Comparison of ENCODE assay signal across 26 cellular contexts in genomic region chr1:174652496-174653280, GRCh38.
DNase-seq lines count a peak whose midpoint lies in the region; ATAC-seq, FAIRE-seq and TF ChIP-seq lines count a peak whose summit lies in the region.
"Had no signal": no experiment of that assay in that cellular context is flagged by ENCODE, and none has a peak within 500 bp of the region (broad histone marks: within the 10 kb centered on the region; RNA-seq: fewer than 3 reads in every experiment).

No MANE protein-coding gene starts in this region.

- no peak overlapping the region for H3K23ac ChIP-seq in mesenchymal stem cell (ENCODE audit: low read length in 2 of 2)

- H3K27me3 ChIP-seq in HUES48 (ENCODE audit: control insufficient read depth, insufficient read depth, low read length) (no peaks in the 10 kb centered on the region), mesenchymal stem cell (ENCODE audit: control insufficient read depth in 1 of 2, insufficient read depth in 1 of 2, low read length in 2 of 2) (no peaks in the 10 kb centered on the region), pancreas (no peaks in the 10 kb centered on the region)

- peak overlapping the region; percentile 37 for H3K27ac Mint-ChIP-seq in WTC11

- no peak overlapping the region for H2BK15ac ChIP-seq in mesenchymal stem cell (ENCODE audit: low read depth, poor library complexity, severe bottlenecking)

- no peak overlapping the region for H3K14ac ChIP-seq in mesenchymal stem cell (ENCODE audit: low read length in 2 of 2)

- POLR2A ChIA-PET in WTC11 (lab: Charles Lee), result no interaction called here

- H4K91ac ChIP-seq in mesenchymal stem cell (ENCODE audit: low read length), result no peak overlapping the region

- FAIRE-seq in pancreas (lab: Jason Lieb, UNC), result no peak
- FAIRE-seq: TTC549, urothelium cell line had no signal

- H2BK12ac ChIP-seq in mesenchymal stem cell (ENCODE audit: low read length in 2 of 2), result peak overlapping the region in 1 of 2 experiments; percentile 31

- peak overlapping the region; percentile 59 for H3K27ac ChIP-seq in HUES48 (ENCODE audit: low read depth, low read length)
- no peak overlapping the region for H3K27ac ChIP-seq in mesenchymal stem cell (ENCODE audit: low read length, poor library complexity, severe bottlenecking)
- H3K27ac ChIP-seq in pancreas, result no peak overlapping the region
- H3K27ac ChIP-seq: epithelial cell of prostate, psoas muscle, SK-N-MC, thoracic aorta had no signal

- H4K8ac ChIP-seq in mesenchymal stem cell (ENCODE audit: low read length), result peak overlapping the region; percentile 77

- TF ChIP-seq CTCF in WTC11 (IDR thresholded peaks at IDR 0.05), result no peak
- TF ChIP-seq CTCF in pancreas (IDR thresholded peaks at IDR 0.05), result no peak

- no peak overlapping the region for H2BK120ac ChIP-seq in mesenchymal stem cell (ENCODE audit: low read depth, low read length)

- peaks cover 6% of the 10 kb centered on the region; the same call in 1 of the 2 replicates for H3K36me3 Mint-ChIP-seq in WTC11

- H3K36me3 ChIP-seq in HUES48 (ENCODE audit: control insufficient read depth, insufficient read depth, low read length) (no peaks in the 10 kb centered on the region), mesenchymal stem cell (ENCODE audit: control insufficient read depth in 1 of 2, insufficient read depth in 2 of 2, low read depth in 1 of 2, low read length in 2 of 2) (peaks cover 0 to 3% of the 10 kb centered on the region in 2 experiments), pancreas (no peaks in the 10 kb centered on the region)
- H3K36me3 ChIP-seq: thoracic aorta had no signal

- H3K4me2 ChIP-seq in mesenchymal stem cell (ENCODE audit: low read length, poor library complexity, severe bottlenecking), result no peak overlapping the region

- H3K9ac ChIP-seq in HUES48 (ENCODE audit: low read depth, low read length) (no peak overlapping the region), mesenchymal stem cell (ENCODE audit: low read length) (no peak overlapping the region)

- H3K18ac ChIP-seq in mesenchymal stem cell (ENCODE audit: low read depth in 1 of 2, low read length in 2 of 2), result no peak overlapping the region

- H2AK5ac ChIP-seq in mesenchymal stem cell (ENCODE audit: low read length, severe bottlenecking), result no peak overlapping the region

- H3K9me3 Mint-ChIP-seq in WTC11, result peaks cover 18% of the 10 kb centered on the region

- H3K4me3 ChIP-seq in HUES48 (ENCODE audit: low read depth, low read length), result no peak overlapping the region
- no peak overlapping the region for H3K4me3 ChIP-seq in mesenchymal stem cell (ENCODE audit: insufficient read depth in 1 of 2, low read depth in 1 of 2, low read length in 2 of 2)
- H3K4me3 ChIP-seq in pancreas, result no peak overlapping the region
- H3K4me3 ChIP-seq: lung, psoas muscle, SK-N-MC, thoracic aorta had no signal

- no peak overlapping the region for H2BK5ac ChIP-seq in mesenchymal stem cell (ENCODE audit: low read depth, low read length, poor library complexity, severe bottlenecking)

- H3K27me3 Mint-ChIP-seq in WTC11 (ENCODE audit: low read depth), result no peaks in the 10 kb centered on the region
- H3K27me3 Mint-ChIP-seq: brain had no signal

- H3K4ac ChIP-seq in mesenchymal stem cell (ENCODE audit: low read depth in 1 of 2, low read length in 2 of 2), result no peak overlapping the region

- 51% methylated on average over 8 of the region's 8 CpGs for WGBS in mesenchymal stem cell
- 71 to 72% methylated on average over 8 of the region's 8 CpGs for WGBS in pancreas, 2 donors

- H3K9me3 ChIP-seq in HUES48 (ENCODE audit: control insufficient read depth, insufficient read depth, low read length) (no peaks in the 10 kb centered on the region), mesenchymal stem cell (ENCODE audit: control insufficient read depth, low read length) (peaks cover 2% of the 10 kb centered on the region), pancreas (no peaks in the 10 kb centered on the region)
- H3K9me3 ChIP-seq: psoas muscle had no signal

- peak; percentile 89 for DNase-seq in ELF-1 (ENCODE audit: low read depth, low spot score)
- DNase-seq in WTC11 (ENCODE audit: low spot score), result peak; percentile 65
- DNase-seq in mesenchymal stem cell, result peak; percentile 8
- DNase-seq in pancreas, result no peak
- no peak for DNase-seq in iPS-NIHi11 (ENCODE audit: low spot score)
- DNase-seq in effector CD8-positive, alpha-beta T cell (lab: John Stamatoyannopoulos, UW), result no peak
- DNase-seq: activated CD4-positive, alpha-beta T cell treated with anti-CD3 and anti-CD28 coated beads, Interleukin-2, amount 50 U/mL, for 48 hours; activated naive CD4-positive, alpha-beta T cell treated with Interleukin-2 at 50 U/mL for 16 hours; GDM1; glutamatergic neuron; HCEC 1CT; NCI-H1105; NCI-H524 treated with DMSO at 0.1 percent for 48 hours; psoas muscle; RPMI8226; stimulated activated naive CD8-positive, alpha-beta T cell treated with anti-CD3 and anti-CD28 coated beads, Interleukin-15, Interleukin-2, amounts not matched to agents 100 U/mL and 50 U/mL, for 24 hours had no signal

- intact Hi-C loops in pancreas (cut with DNase I), result no loop called here

- CTCF ChIA-PET in WTC11 (lab: Charles Lee), result interaction anchor here (1.3 kb wide), 1 partner anchor 390 kb away, joined by 4 read pairs; no protein-coding TSS in a partner anchor

- peaks cover 22% of the 10 kb centered on the region for H3K4me1 Mint-ChIP-seq in WTC11

- no peak overlapping the region for H2AFZ ChIP-seq in mesenchymal stem cell (ENCODE audit: low read depth, low read length)

- peaks cover 8% of the 10 kb centered on the region for H3K79me1 ChIP-seq in mesenchymal stem cell (replicated peaks; ENCODE audit: low read length, poor library complexity, severe bottlenecking)

- H3K4me1 ChIP-seq in HUES48 (ENCODE audit: control insufficient read depth, insufficient read depth, low read length) (peaks cover 10% of the 10 kb centered on the region; the same call in 1 of the 2 replicates), mesenchymal stem cell (ENCODE audit: control insufficient read depth, insufficient read depth, low read depth, low read length) (no peaks in the 10 kb centered on the region), pancreas (no peaks in the 10 kb centered on the region)
- H3K4me1 ChIP-seq: psoas muscle had no signal

- peak; percentile 78 for ATAC-seq in WTC11
- no peak for ATAC-seq in pancreas
- no peak for ATAC-seq in HG03342 (IDR thresholded peaks at IDR 0.05; ENCODE audit: unreplicated experiment)
- ATAC-seq: activated CD4-positive, CD25-positive, alpha-beta regulatory T cell treated with anti-CD3 and anti-CD28 coated beads, Interleukin-2, amount 50 U/mL, for 24 hours; psoas muscle; stimulated activated naive CD8-positive, alpha-beta T cell treated with anti-CD3 and anti-CD28 coated beads, Interleukin-15, Interleukin-2, amounts not matched to agents 100 U/mL and 50 U/mL, for 24 hours had no signal

- H3K4me3 Mint-ChIP-seq in WTC11, result no peak overlapping the region
- H3K4me3 Mint-ChIP-seq: brain had no signal

TF ChIP-seq in WTC11, 78 proteins besides CTCF, POLR2A, EP300 and RAD21 (continues in another document):
- no peak for TF ChIP-seq FOXK1 (CRISPR knock-in tag; IDR thresholded peaks at IDR 0.05)
- TF ChIP-seq TCF7 (CRISPR knock-in tag; IDR thresholded peaks at IDR 0.05; ENCODE audit: low read depth), result no peak
- no peak for TF ChIP-seq ZNF281 (CRISPR knock-in tag; IDR thresholded peaks at IDR 0.05)
- no peak for TF ChIP-seq NFYB (CRISPR knock-in tag; conservative IDR thresholded peaks at IDR 0.05; ENCODE audit: low read depth)
- no peak for TF ChIP-seq ATF3 (CRISPR knock-in tag; conservative IDR thresholded peaks at IDR 0.05)
- no peak for TF ChIP-seq MLX (CRISPR knock-in tag; IDR thresholded peaks at IDR 0.05)
- no peak for TF ChIP-seq FOXJ3 (CRISPR knock-in tag; IDR thresholded peaks at IDR 0.05; ENCODE audit: borderline replicate concordance)
- TF ChIP-seq KAT7 (CRISPR knock-in tag; IDR thresholded peaks at IDR 0.05; ENCODE audit: borderline replicate concordance), result no peak
- TF ChIP-seq CDX4 (CRISPR knock-in tag; IDR thresholded peaks at IDR 0.05; ENCODE audit: borderline replicate concordance), result no peak
- TF ChIP-seq NR2C2 (CRISPR knock-in tag; IDR thresholded peaks at IDR 0.05), result no peak
- no peak for TF ChIP-seq IRF2 (CRISPR knock-in tag; IDR thresholded peaks at IDR 0.05; ENCODE audit: borderline replicate concordance, low read depth)

Comparison
In these comparisons a context has a peak if more than half of its experiments do, and no peak if none do; other contexts are left out.
1. DNase-seq: peak in ELF-1 (single experiment), WTC11 (single experiment) and mesenchymal stem cell (single experiment); none in pancreas (0 of 6), iPS-NIHi11 (single experiment) and effector CD8-positive, alpha-beta T cell (single experiment).